Comparison of ENCODE assay signal across 17 cellular contexts in the genomic region with DNA sequence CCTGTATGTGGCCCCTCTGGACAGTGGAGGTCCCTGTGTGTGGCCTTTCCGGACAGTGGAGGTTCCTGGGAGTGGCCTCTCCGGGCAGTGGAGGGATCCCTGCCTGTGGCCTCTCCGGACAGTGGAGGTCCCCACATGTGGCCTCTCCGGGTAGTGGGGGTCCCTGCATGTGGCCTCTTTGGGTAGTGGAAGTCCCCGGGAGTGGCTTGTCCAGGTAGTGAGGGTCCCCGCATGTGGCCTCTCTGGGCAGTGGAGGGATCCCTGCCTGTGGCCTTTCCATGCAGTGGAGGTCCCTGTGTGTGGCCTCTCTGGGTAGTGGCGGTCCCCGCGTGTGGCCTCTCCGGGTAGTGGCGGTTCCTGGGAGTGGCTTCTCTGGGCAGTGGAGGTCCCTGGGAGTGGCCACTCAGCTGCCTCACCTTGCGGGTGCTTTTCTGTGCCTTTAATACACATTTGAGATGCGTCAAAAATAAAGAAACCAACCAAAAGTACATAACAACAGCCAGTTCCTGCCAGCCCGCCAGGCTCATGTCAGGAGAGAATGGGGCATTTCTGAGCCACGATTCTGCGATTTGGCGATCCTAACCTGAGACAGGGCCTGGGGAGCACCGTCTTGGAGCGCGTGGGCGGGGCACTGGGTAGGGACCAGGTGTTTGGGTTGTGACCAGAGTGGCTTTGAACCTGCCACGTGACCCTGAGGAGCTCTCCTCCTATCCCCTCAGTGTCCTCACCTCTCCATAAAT.
DNase-seq lines count a peak whose midpoint lies in the region; ATAC-seq, FAIRE-seq and TF ChIP-seq lines count a peak whose summit lies in the region.
"Had no signal": no experiment of that assay in that cellular context is flagged by ENCODE, and none has a peak within 500 bp of the region (broad histone marks: within the 10 kb centered on the region; RNA-seq: fewer than 3 reads in every experiment).

No MANE protein-coding gene starts in this region.

- H3K27ac Mint-ChIP-seq in H9: no peak overlapping the region
- H3K27ac Mint-ChIP-seq: CD8-positive, alpha-beta memory T cell had no signal

- H3K79me2 ChIP-seq in H9 (ENCODE audit: insufficient read depth, low read length): no peaks in the 10 kb centered on the region

- intact Hi-C loops in upper lobe of right lung (cut with DNase I): no loop called here

- H4K8ac ChIP-seq in H9 (replicated peaks; ENCODE audit: insufficient read length, low read depth, low read length): no peak overlapping the region

- H3K56ac ChIP-seq in H9 (ENCODE audit: insufficient read length, low read depth, low read length): no peak overlapping the region

- H2BK20ac ChIP-seq in H9 (ENCODE audit: low read depth, low read length, poor library complexity, severe bottlenecking): no peak overlapping the region

- H4K20me1 ChIP-seq in H9 (ENCODE audit: control insufficient read depth, insufficient read depth, insufficient read length): no peaks in the 10 kb centered on the region

- no peak overlapping the region for H4K5ac ChIP-seq in H9 (ENCODE audit: insufficient read length, low read depth, low read length)

- peak overlapping the region; percentile 44; the same call in 1 of the 2 replicates for H3K14ac ChIP-seq in H9 (ENCODE audit: insufficient read depth, low read length)

- TF ChIP-seq CTCF in H9 (conservative IDR thresholded peaks at IDR 0.05) (no peak), upper lobe of right lung (IDR thresholded peaks at IDR 0.05) (no peak)

- H3K4me1 ChIP-seq in H9 (ENCODE audit: insufficient read depth, low read length): peaks cover 4% of the 10 kb centered on the region; the same call in 1 of the 2 replicates
- H3K4me1 ChIP-seq in SJSA1 (replicated peaks): peaks cover 45% of the 10 kb centered on the region
- no peaks in the 10 kb centered on the region for H3K4me1 ChIP-seq in upper lobe of right lung

- DNase-seq in H9: no peak
- peak; percentile 75 to 80 for DNase-seq in SJSA1 (ENCODE audit: low read depth in 1 of 2, low spot score in 2 of 2)
- no peak for DNase-seq in upper lobe of right lung
- DNase-seq in DMS53 treated with DMSO at 0.1 percent for 48 hours (lab: John Stamatoyannopoulos, UW; ENCODE audit: unreplicated experiment): no peak
- DNase-seq in GM19239 (ENCODE audit: insufficient read length, low spot score): no peak
- DNase-seq: CD8-positive, alpha-beta memory T cell; DMS79; NCI-H1105; NCI-H1694; NCI-H2081 treated with DMSO at 0.1 percent for 48 hours; NCI-H2227 treated with DMSO at 0.1 percent for 48 hours; NCI-H510A treated with DMSO at 0.1 percent for 48 hours; PC-3 had no signal

- no peak overlapping the region for H2BK12ac ChIP-seq in H9 (ENCODE audit: insufficient read length, low read depth, low read length)

- H2BK15ac ChIP-seq in H9 (ENCODE audit: low read depth, low read length): no peak overlapping the region

- no peaks in the 10 kb centered on the region for H3K9me3 ChIP-seq in H9 (ENCODE audit: control insufficient read depth, low read depth, low read length)
- no peaks in the 10 kb centered on the region for H3K9me3 ChIP-seq in SJSA1 (replicated peaks)
- H3K9me3 ChIP-seq in upper lobe of right lung: no peaks in the 10 kb centered on the region

- H3K4me2 ChIP-seq in H9 (ENCODE audit: insufficient read depth, insufficient read length, low read length): no peak overlapping the region

- H3K27ac ChIP-seq in H9 (ENCODE audit: insufficient read length, low read depth, low read length): no peak overlapping the region
- H3K27ac ChIP-seq in SJSA1: peak overlapping the region; percentile 74
- no peak overlapping the region for H3K27ac ChIP-seq in upper lobe of right lung
- H3K27ac ChIP-seq: RWPE1 had no signal

- H2AK5ac ChIP-seq in H9 (ENCODE audit: insufficient read length, low read length): no peak overlapping the region

- no peaks in the 10 kb centered on the region for H3K23me2 ChIP-seq in H9 (ENCODE audit: insufficient read length, low read depth, low read length, poor library complexity, severe bottlenecking)

- H3K36me3 ChIP-seq in SJSA1: no peaks in the 10 kb centered on the region
- no peaks in the 10 kb centered on the region for H3K36me3 ChIP-seq in upper lobe of right lung

- no peak overlapping the region for H2BK5ac ChIP-seq in H9 (ENCODE audit: insufficient read length, low read length)

- no peak overlapping the region for H3K4me3 Mint-ChIP-seq in H9
- H3K4me3 Mint-ChIP-seq: CD8-positive, alpha-beta memory T cell had no signal

- H3K23ac ChIP-seq in H9 (ENCODE audit: insufficient read length, low read depth, low read length): no peak overlapping the region

- no peak overlapping the region for H3K9ac ChIP-seq in H9 (ENCODE audit: extremely low read depth, insufficient read length, low read length)

- H4K91ac ChIP-seq in H9 (ENCODE audit: insufficient read length, low read depth, low read length): no peak overlapping the region

- no CpG with 5 or more reads among the region's 22 CpGs for WGBS in H9 (ENCODE audit: extremely low coverage, insufficient read length, low lambda C conversion rate)

- H3K27me3 ChIP-seq in H9 (ENCODE audit: insufficient read depth, low read length) (no peaks in the 10 kb centered on the region), SJSA1 (replicated peaks) (no peaks in the 10 kb centered on the region), upper lobe of right lung (no peaks in the 10 kb centered on the region)

- H3K4me3 ChIP-seq in SJSA1 (no peak overlapping the region), upper lobe of right lung (no peak overlapping the region)

- H3K36me3 Mint-ChIP-seq in H9 (ENCODE audit: insufficient read depth in 1 of 3, low read depth in 3 of 3): no peaks in the 10 kb centered on the region
- H3K36me3 Mint-ChIP-seq: CD8-positive, alpha-beta memory T cell had no signal

- H3T11ph ChIP-seq in H9 (ENCODE audit: low read length): no peak overlapping the region

- no peak overlapping the region for H3K4ac ChIP-seq in H9 (ENCODE audit: low read depth, low read length)

- H3K18ac ChIP-seq in H9 (ENCODE audit: insufficient read length, low read depth, low read length): no peak overlapping the region

- H3K9me3 Mint-ChIP-seq in H9: no peaks in the 10 kb centered on the region; a peak in 2 of 5 replicates

- H2AFZ ChIP-seq in H9 (ENCODE audit: low read length): no peak overlapping the region

- no peak for FAIRE-seq in GM19239 (lab: Jason Lieb, UNC)

- H2BK120ac ChIP-seq in H9 (ENCODE audit: low read depth, low read length, poor library complexity, severe bottlenecking): no peak overlapping the region

- peaks cover 37 to 39% of the 10 kb centered on the region in 2 experiments for H3K4me1 Mint-ChIP-seq in H9
- H3K4me1 Mint-ChIP-seq: CD8-positive, alpha-beta memory T cell had no signal

- ATAC-seq in esophagus mucosa (peak; percentile 15), upper lobe of right lung (peak; percentile 35), GM19452 (IDR thresholded peaks at IDR 0.05; ENCODE audit: unreplicated experiment) (no peak)
- ATAC-seq: HCT116, PC-3 had no signal

- H3K27me3 Mint-ChIP-seq in H9 (ENCODE audit: low read depth): peaks cover 7% of the 10 kb centered on the region

- no peaks in the 10 kb centered on the region for H3K79me1 ChIP-seq in H9 (ENCODE audit: insufficient read depth, low read depth, low read length, poor library complexity, severe bottlenecking)

Comparison
In these comparisons a context has a peak if more than half of its experiments do, and no peak if none do; other contexts are left out.
1. DNase-seq: peak in SJSA1 (2 of 2); none in H9 (single experiment), upper lobe of right lung (single experiment), DMS53 treated with DMSO at 0.1 percent for 48 hours (single experiment) and GM19239 (single experiment).